In the genomic region with DNA sequence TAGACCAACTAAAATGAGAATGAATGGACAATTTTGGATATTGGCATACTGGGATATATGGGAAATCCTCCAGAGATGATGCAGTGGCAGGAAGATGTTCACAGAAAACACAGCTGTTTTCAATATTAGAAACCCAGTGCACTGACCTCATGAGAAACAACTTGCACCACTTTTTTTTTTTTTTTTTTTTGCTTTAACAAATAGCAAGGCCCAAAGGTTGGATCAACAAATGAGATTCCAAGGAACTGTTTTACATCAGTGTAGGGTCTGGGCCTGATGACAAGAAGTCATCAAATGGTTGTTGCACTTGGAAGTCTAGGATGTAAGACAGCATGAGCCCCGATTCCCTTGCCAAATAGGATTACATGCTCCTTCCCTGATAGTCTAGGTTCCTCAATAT, we compare ENCODE assay signal across 17 cellular contexts.
"Had no signal": no experiment of that assay in that cellular context is flagged by ENCODE, and none has a peak within 500 bp of the region (broad histone marks: within the 10 kb centered on the region; RNA-seq: fewer than 3 reads in every experiment).

No MANE protein-coding gene starts in this region.

- DNase-seq: activated CD4-positive, alpha-beta T cell treated with anti-CD3 and anti-CD28 coated beads for 4 hours; activated CD4-positive, alpha-beta T cell treated with anti-CD3 and anti-CD28 coated beads, Interleukin-2, amount 50 U/mL, for 48 hours; activated CD4-positive, CD25-positive, alpha-beta regulatory T cell; activated CD8-positive, alpha-beta memory T cell treated with anti-CD3 and anti-CD28 coated beads, Interleukin-2, amount 50 U/mL, for 48 hours; activated naive CD4-positive, alpha-beta T cell; activated T-cell treated with anti-CD3 and anti-CD28 coated beads, Interleukin-2, amount 50 U/mL, for 4 hours; esophagus squamous epithelium; kidney; naive B cell; nucleus accumbens; stimulated activated CD4-positive, alpha-beta T cell treated with anti-CD3 and anti-CD28 coated beads, Interleukin-4, amount 100 ng/mL, for 24 hours; stimulated activated naive CD4-positive, alpha-beta T cell treated with Interleukin-2 at 50 U/mL for 16 hours; T-helper 17 cell; upper lobe of left lung had no signal

- H3K27ac ChIP-seq: breast epithelium, coronary artery, esophagus squamous epithelium, upper lobe of left lung had no signal

- H3K4me3 ChIP-seq: breast epithelium, coronary artery, esophagus squamous epithelium, lung, upper lobe of left lung had no signal

- H3K27me3 ChIP-seq: breast epithelium, esophagus squamous epithelium, upper lobe of left lung had no signal

- H3K4me1 ChIP-seq: breast epithelium, esophagus squamous epithelium, upper lobe of left lung had no signal

- ATAC-seq: activated T-cell treated with anti-CD3 and anti-CD28 coated beads, Interleukin-2, amount 50 U/mL, for 4 hours; T-helper 17 cell had no signal

- H3K9me3 ChIP-seq: breast epithelium, esophagus squamous epithelium, upper lobe of left lung had no signal

- H3K36me3 ChIP-seq: breast epithelium, esophagus squamous epithelium, upper lobe of left lung had no signal
